Comparison of ENCODE assay signal across 10 cellular contexts in the genomic region with DNA sequence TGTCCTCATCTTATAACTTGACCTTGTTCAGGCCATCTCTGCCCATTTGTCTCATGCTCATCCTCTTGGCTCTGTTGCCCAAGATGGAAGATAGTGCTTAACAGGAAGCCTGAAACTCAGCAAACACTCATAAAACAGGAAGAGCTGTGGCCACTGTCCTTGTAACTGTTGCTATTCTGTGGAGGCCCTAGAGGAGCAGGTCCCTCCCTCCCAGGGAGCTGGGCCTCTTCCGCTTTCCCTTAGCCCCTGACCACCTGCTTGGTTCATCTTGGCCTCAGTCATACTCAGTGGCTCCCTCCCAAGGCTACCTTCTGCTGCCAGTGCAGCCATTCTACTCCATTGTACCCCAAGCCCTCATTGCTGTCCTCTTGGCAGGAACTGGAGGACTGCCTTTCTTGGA. TPM values are rescaled to one million over a fixed set of nuclear protein-coding genes. Genes with fewer than 3 reads are reported as not detected.
DNase-seq lines count a peak whose midpoint lies in the region; FAIRE-seq and TF ChIP-seq lines count a peak whose summit lies in the region.
"Had no signal": no experiment of that assay in that cellular context is flagged by ENCODE, and none has a peak within 500 bp of the region (broad histone marks: within the 10 kb centered on the region; RNA-seq: fewer than 3 reads in every experiment).

No MANE protein-coding gene starts in this region.

- peaks cover 78% of the 10 kb centered on the region for H3K4me1 Mint-ChIP-seq in activated T-cell treated with anti-CD3 and anti-CD28 coated beads, Interleukin-2, amount 50 U/mL, for 24 hours (ENCODE audit: low read depth)

- H2BK120ac ChIP-seq in H1 (replicated peaks; ENCODE audit: low read depth, low read length) = no peak overlapping the region

- CTCF ChIA-PET in H1 (lab: Charles Lee; ENCODE audit: partially characterized antibody) = interaction anchor here (1.4 to 63.8 kb wide), 5 partner anchors 1 to 757 kb away, joined by 3 to 1262 read pairs (median 863); a partner anchor contains a TSS

- no peak overlapping the region for H2AFZ ChIP-seq in H1 (ENCODE audit: low read length)

- H2BK5ac ChIP-seq in H1 (ENCODE audit: low read depth, low read length) = no peak overlapping the region; the same call in 1 of the 2 replicates

- intact Hi-C loops in spleen (cut with DNase I; ENCODE audit: low total_unique reads) = no loop called here

- H3K4me1 ChIP-seq in H1 (replicated peaks in 1 of 4; ENCODE audit: control insufficient read depth in 3 of 4, insufficient read depth in 4 of 4, low read length in 3 of 4) (peaks cover 0 to 20% (median 11%) of the 10 kb centered on the region in 4 experiments; a peak in 6 of 7 replicates), spleen (peaks cover 50 to 97% (median 86%) of the 10 kb centered on the region in 6 donors)

- no peak overlapping the region for H4K5ac ChIP-seq in H1 (ENCODE audit: insufficient read length, low read depth, low read length)

- H2AK5ac ChIP-seq in H1 (ENCODE audit: low read depth, low read length) = no peak overlapping the region

- no peaks in the 10 kb centered on the region for H3K27me3 Mint-ChIP-seq in activated T-cell treated with anti-CD3 and anti-CD28 coated beads, Interleukin-2, amount 50 U/mL, for 24 hours

- no peak for TF ChIP-seq EP300 in H1 (IDR thresholded peaks at IDR 0.05; ENCODE audit: borderline replicate concordance in 1 of 2, low read depth in 2 of 2, low read length in 2 of 2)

- H3K18ac ChIP-seq in H1 (ENCODE audit: extremely low read depth, low read length) = no peak overlapping the region

- H3K9ac ChIP-seq in H1 (replicated peaks in 1 of 4; ENCODE audit: extremely low read depth in 1 of 4, low read depth in 3 of 4, low read length in 3 of 4) = no peak overlapping the region

- H3K27ac ChIP-seq in H1 (ENCODE audit: low read depth, low read length) (no peak overlapping the region), spleen (peak overlapping the region; percentile 53 to 97 (median 88))
- H3K27ac ChIP-seq: A549 had no signal

- no peak overlapping the region for H3K4me2 ChIP-seq in H1 (ENCODE audit: insufficient read depth in 1 of 2, low read depth in 2 of 2, low read length in 2 of 2)
- H3K4me2 ChIP-seq: A549 had no signal

- H3K4ac ChIP-seq in H1 (replicated peaks; ENCODE audit: insufficient read length, low read depth, low read length) = no peak overlapping the region

- no peak overlapping the region for H3K56ac ChIP-seq in H1 (replicated peaks; ENCODE audit: insufficient read length, low read depth, low read length)

- H4K91ac ChIP-seq in H1 (replicated peaks; ENCODE audit: insufficient read length, low read length) = no peak overlapping the region

- TF ChIP-seq RAD21 in H1 (IDR thresholded peaks at IDR 0.05 in 1 of 2, conservative IDR thresholded peaks at IDR 0.05 in 1 of 2; ENCODE audit: low read depth in 2 of 2, low read length in 2 of 2) = no peak

- peaks cover 6 to 17% of the 10 kb centered on the region in 2 experiments for H4K20me1 ChIP-seq in H1 (replicated peaks in 1 of 2; ENCODE audit: control insufficient read depth in 1 of 2, insufficient read depth in 2 of 2, low read length in 2 of 2)

- TF ChIP-seq POLR2A in H1 (IDR thresholded peaks at IDR 0.05; ENCODE audit: control extremely low read depth in 1 of 2, low read depth in 2 of 2, low read length in 2 of 2) = no peak
- no peak for TF ChIP-seq POLR2A in spleen (IDR thresholded peaks at IDR 0.05)

- H3K14ac ChIP-seq in H1 (ENCODE audit: insufficient read length) = no peak overlapping the region

- H2BK20ac ChIP-seq in H1 (ENCODE audit: low read length) = no peak overlapping the region

- WGBS in H1 (ENCODE audit: extremely low coverage in 1 of 2, insufficient coverage in 1 of 2, insufficient read length in 1 of 2, insufficient replicate concordance in 2 of 2, low coverage in 1 of 2, low lambda C conversion rate in 2 of 2, missing lambda C conversion rate in 1 of 2), 2 experiments = 100% methylated on average over 1 of the region's 1 CpG; no CpG with 5 or more reads in 1 of the 2 experiments
- 11 to 55% (median 25%) methylated on average over 1 of the region's 1 CpG for WGBS in spleen, 5 donors

- no peak overlapping the region for H3K23ac ChIP-seq in H1 (ENCODE audit: insufficient read length)

- FAIRE-seq in H1 (lab: Jason Lieb, UNC) = no peak
- FAIRE-seq: A549 had no signal

- H3K79me2 ChIP-seq in H1 (ENCODE audit: control insufficient read depth in 1 of 2, insufficient read depth in 2 of 2, low read length in 2 of 2) = peaks cover 0 to 28% of the 10 kb centered on the region in 2 experiments; a peak in 1 of 4 replicates

- H4K8ac ChIP-seq in H1 (ENCODE audit: extremely low read depth, insufficient read depth, low read length) = no peak overlapping the region

- H3K9me3 Mint-ChIP-seq in activated T-cell treated with anti-CD3 and anti-CD28 coated beads, Interleukin-2, amount 50 U/mL, for 24 hours = no peaks in the 10 kb centered on the region

- peaks cover 11% of the 10 kb centered on the region for H3K23me2 ChIP-seq in H1 (ENCODE audit: low read depth, low read length)

- 0 out of 2 replicates have a peak overlapping the region, but pooled peaks have one; percentile 46 for H2BK15ac ChIP-seq in H1 (ENCODE audit: low read length)

- POLR2A ChIA-PET in H1 (lab: Charles Lee; ENCODE audit: partially characterized antibody) = interaction anchor here (3.8 to 4.8 kb wide), 2 partner anchors 8 to 32 kb away, joined by 15 to 20 read pairs; no protein-coding TSS in a partner anchor

- H3K36me3 ChIP-seq in H1 (ENCODE audit: control insufficient read depth in 2 of 4, insufficient read depth in 4 of 4, low read length in 3 of 4) (peaks cover 0 to 3% (median 0%) of the 10 kb centered on the region in 4 experiments; a peak in 2 of 8 replicates), spleen (peaks cover 0 to 25% (median 0%) of the 10 kb centered on the region in 6 donors)

- H3K27ac Mint-ChIP-seq in activated T-cell treated with anti-CD3 and anti-CD28 coated beads, Interleukin-2, amount 50 U/mL, for 24 hours = peak overlapping the region; percentile 92

- H3K27me3 ChIP-seq in H1 (replicated peaks in 1 of 4; ENCODE audit: control insufficient read depth in 3 of 4, extremely low read depth in 1 of 4, insufficient read depth in 3 of 4, low read length in 3 of 4) (peaks cover 0 to 3% (median 0%) of the 10 kb centered on the region in 4 experiments; a peak in 1 of 7 replicates), spleen (replicated peaks in 1 of 7) (no peaks in the 10 kb centered on the region)

- TF ChIP-seq CTCF in H1 (IDR thresholded peaks at IDR 0.05; ENCODE audit: control extremely low read depth in 1 of 3, insufficient read depth in 1 of 3, low read depth in 1 of 3, low read length in 3 of 3) (no peak), spleen (IDR thresholded peaks at IDR 0.05 in 8 of 11, conservative IDR thresholded peaks at IDR 0.05 in 3 of 11) (peak in 3 of 11 experiments; percentile 25 to 39 (median 33))

- peaks cover 85% of the 10 kb centered on the region for H3K36me3 Mint-ChIP-seq in activated T-cell treated with anti-CD3 and anti-CD28 coated beads, Interleukin-2, amount 50 U/mL, for 24 hours (ENCODE audit: low read depth)

- H3K79me1 ChIP-seq in H1 (ENCODE audit: low read depth, low read length) = peaks cover 5% of the 10 kb centered on the region

- H3K4me3 ChIP-seq in H1 (ENCODE audit: extremely low read depth in 1 of 4, insufficient read depth in 2 of 4, low read depth in 3 of 4, low read length in 4 of 4) (no peak overlapping the region), spleen (peak overlapping the region in 2 of 8 donors; percentile 1 to 98)
- H3K4me3 ChIP-seq: A549 had no signal

- H3K9me3 ChIP-seq in H1 (ENCODE audit: insufficient read depth in 2 of 2, low read depth in 1 of 2, low read length in 1 of 2) (no peaks in the 10 kb centered on the region), spleen (no peaks in the 10 kb centered on the region)
- H3K9me3 ChIP-seq: A549 had no signal

- H2BK12ac ChIP-seq in H1 (ENCODE audit: low read depth, low read length) = peak overlapping the region; percentile 17; the same call in 1 of the 2 replicates

- peak overlapping the region; percentile 92 for H3K4me3 Mint-ChIP-seq in activated T-cell treated with anti-CD3 and anti-CD28 coated beads, Interleukin-2, amount 50 U/mL, for 24 hours

- no peak for DNase-seq in activated T-cell treated with anti-CD3 and anti-CD28 coated beads, Interleukin-2, amount 50 U/mL, for 24 hours
- DNase-seq in activated T-cell treated with anti-CD3 and anti-CD28 coated beads, Interleukin-2, amount 50 U/mL, for 48 hours = no peak
- peak; percentile 98 for DNase-seq in SIG-M5 treated with dmso at 0.1 percent for 504 hours (lab: John Stamatoyannopoulos, UW; ENCODE audit: unreplicated experiment)
- DNase-seq in H1 (ENCODE audit: low read depth in 1 of 2, low spot score in 2 of 2) = no peak
- no peak for DNase-seq in spleen
- DNase-seq in NCI-H510A (lab: John Stamatoyannopoulos, UW) = no peak
- no peak for DNase-seq in dermis blood vessel endothelial cell
- no peak for DNase-seq in cortex of kidney (lab: John Stamatoyannopoulos, UW)
- DNase-seq: NCI-H1092 had no signal

RNA-seq across cellular contexts. Expression of a gene that starts 3.5 kb away (rescaled TPM):
- total RNA-seq in H1 (2021; fragmentation: NEBNext Ultra II Directional; extraction: Animal tissue kit (Norgen Biotek cat#: 25700)) = 52.7 and 65.4 TPM in 2 replicates
- 87.9 and 99.8 TPM in 2 replicates for polyA plus RNA-seq in H1 (2011; rRNA removed)
- 82.8 TPM for polyA plus RNA-seq in H1 (2011; cell fraction: cytosol; rRNA removed)
- polyA plus RNA-seq in H1 (2011; cell fraction: nucleus; rRNA removed) = 79.2 TPM
- 48.0 to 63.0 TPM (median 59.2 TPM) in 4 replicates for polyA plus RNA-seq in H1 (2012, experiment 1 of 2)
- polyA plus RNA-seq in H1 (2012, experiment 2 of 2) = 82.4 TPM
- 39.1 TPM for polyA plus RNA-seq in H1 (2013, experiment 1 of 2)
- 40.2 TPM for polyA plus RNA-seq in H1 (2013, experiment 2 of 2)
- 77.9 and 129 TPM in 2 replicates for polyA minus RNA-seq in H1 (2011; rRNA and poly(A)+ RNA removed)
- 31.9 TPM for polyA minus RNA-seq in H1 (2011; cell fraction: cytosol; rRNA and poly(A)+ RNA removed)
- polyA minus RNA-seq in H1 (2011; cell fraction: nucleus; rRNA and poly(A)+ RNA removed) = 34.5 TPM
- 10 to 100 TPM; 34.7 to 55.0 (median 44.9) TPM for total RNA-seq in spleen
- 10 to 100 TPM; 18.0 to 34.8 (median 18.9) TPM for polyA plus RNA-seq in spleen
- total RNA-seq in dermis blood vessel endothelial cell = 9.2 and 11.9 TPM in 2 replicates

RNA-seq across cellular contexts. Expression of a gene that starts 8.8 kb away (rescaled TPM):
- 1.9 and 3.1 TPM in 2 replicates for total RNA-seq in H1 (2021; fragmentation: NEBNext Ultra II Directional; extraction: Animal tissue kit (Norgen Biotek cat#: 25700))
- polyA plus RNA-seq in H1 (2011; rRNA removed) (2.2 and 3.0 TPM in 2 replicates), spleen (1 to 10 TPM; 2.9 to 7.4 (median 6.7) TPM)
- 1.0 TPM for polyA plus RNA-seq in H1 (2011; cell fraction: cytosol; rRNA removed)
- polyA plus RNA-seq in H1 (2011; cell fraction: nucleus; rRNA removed) = 1.6 TPM
- 1.4 to 2.6 TPM (median 1.8 TPM) in 4 replicates for polyA plus RNA-seq in H1 (2012, experiment 1 of 2)
- 1.7 TPM for polyA plus RNA-seq in H1 (2012, experiment 2 of 2)
- 1.7 TPM for polyA plus RNA-seq in H1 (2013, experiment 1 of 2)
- polyA plus RNA-seq in H1 (2013, experiment 2 of 2) = 1.7 TPM
- polyA minus RNA-seq in H1 (2011; rRNA and poly(A)+ RNA removed) = 1.8 TPM in 2 replicates
- polyA minus RNA-seq in H1 (2011; cell fraction: cytosol; rRNA and poly(A)+ RNA removed) = 1.6 TPM
- polyA minus RNA-seq in H1 (2011; cell fraction: nucleus; rRNA and poly(A)+ RNA removed) = 2.2 TPM
- total RNA-seq in spleen (10 to 100 TPM in 5 of 7 donors, 1 to 10 TPM in 2; 8.7 to 23.6 (median 14.0) TPM), dermis blood vessel endothelial cell (0.37 and 0.51 TPM in 2 replicates)

RNA-seq across cellular contexts. Expression of a gene that starts 51.1 kb away (rescaled TPM):
- 9.6 and 9.7 TPM in 2 replicates for total RNA-seq in H1 (2021; fragmentation: NEBNext Ultra II Directional; extraction: Animal tissue kit (Norgen Biotek cat#: 25700))
- 10.6 and 13.4 TPM in 2 replicates for polyA plus RNA-seq in H1 (2011; rRNA removed)
- 13.2 TPM for polyA plus RNA-seq in H1 (2011; cell fraction: cytosol; rRNA removed)
- polyA plus RNA-seq in H1 (2011; cell fraction: nucleus; rRNA removed) = 26.4 TPM
- polyA plus RNA-seq in H1 (2012, experiment 1 of 2) = 7.1 to 12.4 TPM (median 9.2 TPM) in 4 replicates
- 10.5 TPM for polyA plus RNA-seq in H1 (2012, experiment 2 of 2)
- polyA plus RNA-seq in H1 (2013, experiment 1 of 2) = 9.5 TPM
- 8.7 TPM for polyA plus RNA-seq in H1 (2013, experiment 2 of 2)
- 8.1 and 9.2 TPM in 2 replicates for polyA minus RNA-seq in H1 (2011; rRNA and poly(A)+ RNA removed)
- 3.8 TPM for polyA minus RNA-seq in H1 (2011; cell fraction: cytosol; rRNA and poly(A)+ RNA removed)
- polyA minus RNA-seq in H1 (2011; cell fraction: nucleus; rRNA and poly(A)+ RNA removed) = 18.3 TPM
- 10 to 100 TPM in 6 of 7 donors, 1 to 10 TPM in 1; 7.6 to 22.5 (median 18.9) TPM for total RNA-seq in spleen
- 10 to 100 TPM; 25.1 to 45.2 (median 41.1) TPM for polyA plus RNA-seq in spleen
- 8.1 and 13.3 TPM in 2 replicates for total RNA-seq in dermis blood vessel endothelial cell

RNA-seq across cellular contexts. Expression of a gene that starts 52.9 kb away (rescaled TPM):
- total RNA-seq in H1 (2021; fragmentation: NEBNext Ultra II Directional; extraction: Animal tissue kit (Norgen Biotek cat#: 25700)) = 7.5 and 8.2 TPM in 2 replicates
- polyA plus RNA-seq in H1 (2011; rRNA removed) (15.0 and 21.9 TPM in 2 replicates), spleen (1 to 10 TPM; 2.3 to 4.6 (median 3.5) TPM)
- 15.7 TPM for polyA plus RNA-seq in H1 (2011; cell fraction: cytosol; rRNA removed)
- polyA plus RNA-seq in H1 (2011; cell fraction: nucleus; rRNA removed) = 25.8 TPM
- polyA plus RNA-seq in H1 (2012, experiment 1 of 2) = 7.4 to 15.9 TPM (median 11.4 TPM) in 4 replicates
- polyA plus RNA-seq in H1 (2012, experiment 2 of 2) = 6.3 TPM
- polyA plus RNA-seq in H1 (2013, experiment 1 of 2) = 4.8 TPM
- polyA plus RNA-seq in H1 (2013, experiment 2 of 2) = 3.9 TPM
- polyA minus RNA-seq in H1 (2011; rRNA and poly(A)+ RNA removed) = 12.0 and 13.5 TPM in 2 replicates
- polyA minus RNA-seq in H1 (2011; cell fraction: cytosol; rRNA and poly(A)+ RNA removed) = 5.3 TPM
- 5.2 TPM for polyA minus RNA-seq in H1 (2011; cell fraction: nucleus; rRNA and poly(A)+ RNA removed)
- total RNA-seq in spleen (10 to 100 TPM in 1 of 7 donors, 1 to 10 TPM in 6; 3.2 to 12.2 (median 5.8) TPM), dermis blood vessel endothelial cell (2.7 and 3.6 TPM in 2 replicates)

RNA-seq across cellular contexts. Expression of a gene that starts 54.3 kb away (rescaled TPM):
- total RNA-seq in H1 (2021; fragmentation: NEBNext Ultra II Directional; extraction: Animal tissue kit (Norgen Biotek cat#: 25700)) = 4.6 and 5.0 TPM in 2 replicates
- polyA plus RNA-seq in H1 (2011; rRNA removed) (2.7 and 3.6 TPM in 2 replicates), spleen (under 1 TPM; 0.08 to 0.38 (median 0.37) TPM)
- polyA plus RNA-seq in H1 (2011; cell fraction: cytosol; rRNA removed) = 3.1 TPM
- polyA plus RNA-seq in H1 (2011; cell fraction: nucleus; rRNA removed) = 13.9 TPM
- polyA plus RNA-seq in H1 (2012, experiment 1 of 2) = 3.8 to 5.0 TPM (median 4.6 TPM) in 4 replicates
- polyA plus RNA-seq in H1 (2012, experiment 2 of 2) = 0.35 TPM
- 2.4 TPM for polyA plus RNA-seq in H1 (2013, experiment 1 of 2)
- 2.2 TPM for polyA plus RNA-seq in H1 (2013, experiment 2 of 2)
- 10.1 and 12.7 TPM in 2 replicates for polyA minus RNA-seq in H1 (2011; rRNA and poly(A)+ RNA removed)
- 3.2 TPM for polyA minus RNA-seq in H1 (2011; cell fraction: cytosol; rRNA and poly(A)+ RNA removed)
- polyA minus RNA-seq in H1 (2011; cell fraction: nucleus; rRNA and poly(A)+ RNA removed) = 17.4 TPM
- total RNA-seq in spleen (1 to 10 TPM in 1 of 7 donors, under 1 TPM in 6; 0.21 to 2.1 (median 0.60) TPM), dermis blood vessel endothelial cell (under 0.01 TPM in 1 of 2 replicates, not detected in the other)
